7 cellular contexts compared by ENCODE assay signal in the genomic region with DNA sequence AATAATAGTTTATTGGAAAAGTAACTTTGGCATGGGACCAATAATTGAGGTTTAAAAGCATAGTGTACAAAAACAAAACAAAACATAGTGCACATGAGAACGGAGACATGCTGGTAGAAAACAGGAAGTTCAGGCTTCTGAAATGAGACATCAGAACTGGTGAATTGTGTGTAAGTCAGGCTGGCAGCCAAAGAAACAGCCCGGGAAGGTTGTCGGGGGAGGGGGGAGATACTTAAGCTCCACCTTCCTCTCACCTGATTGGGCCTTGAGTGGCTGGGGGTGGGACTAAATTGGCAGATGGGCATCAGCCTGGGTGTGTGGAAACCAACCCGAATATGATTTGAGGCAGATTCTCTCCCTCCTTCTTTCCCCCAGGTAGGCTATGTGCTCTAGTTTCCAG.
DNase-seq lines count a peak whose midpoint lies in the region; ATAC-seq and TF ChIP-seq lines count a peak whose summit lies in the region.

No MANE protein-coding gene starts in this region.

- H3K14ac ChIP-seq in neuronal stem cell (ENCODE audit: low read length) (no peak overlapping the region), mesenchymal stem cell (ENCODE audit: low read length in 2 of 2) (no peak overlapping the region)

- H2BK120ac ChIP-seq in neuronal stem cell (ENCODE audit: low read depth, low read length) (no peak overlapping the region), mesenchymal stem cell (ENCODE audit: low read depth, low read length) (no peak overlapping the region)

- H3K27ac ChIP-seq in neuronal stem cell (replicated peaks; ENCODE audit: low read length) (no peak overlapping the region), mesenchymal stem cell (ENCODE audit: low read length, poor library complexity, severe bottlenecking) (no peak overlapping the region)

- H3K4me2 ChIP-seq in neuronal stem cell (ENCODE audit: insufficient read depth, low read length, poor library complexity, severe bottlenecking), result no peak overlapping the region
- no peak overlapping the region for H3K4me2 ChIP-seq in mesenchymal stem cell (ENCODE audit: low read length, poor library complexity, severe bottlenecking)

- H3K4me3 ChIP-seq in epithelial cell of esophagus (ENCODE audit: low read length) (no peak overlapping the region), neuronal stem cell (ENCODE audit: low read length in 2 of 2) (no peak overlapping the region), mesenchymal stem cell (ENCODE audit: insufficient read depth in 1 of 2, low read depth in 1 of 2, low read length in 2 of 2) (no peak overlapping the region)

- H3K18ac ChIP-seq in neuronal stem cell (ENCODE audit: low read length) (no peak overlapping the region), mesenchymal stem cell (ENCODE audit: low read depth in 1 of 2, low read length in 2 of 2) (no peak overlapping the region)

- H3K23ac ChIP-seq in neuronal stem cell (ENCODE audit: low read depth, low read length, poor library complexity) (no peak overlapping the region), mesenchymal stem cell (ENCODE audit: low read length in 2 of 2) (no peak overlapping the region)

- H3K4me1 ChIP-seq in neuronal stem cell (ENCODE audit: control insufficient read depth in 2 of 2, insufficient read depth in 1 of 2, low read depth in 1 of 2, low read length in 2 of 2), result no peaks in the 10 kb centered on the region
- no peaks in the 10 kb centered on the region for H3K4me1 ChIP-seq in mesenchymal stem cell (ENCODE audit: control insufficient read depth, insufficient read depth, low read depth, low read length)

- H2BK5ac ChIP-seq in neuronal stem cell (ENCODE audit: low read length) (no peak overlapping the region), mesenchymal stem cell (ENCODE audit: low read depth, low read length, poor library complexity, severe bottlenecking) (no peak overlapping the region)

- H3K9ac ChIP-seq in neuronal stem cell (ENCODE audit: low read depth, low read length, poor library complexity), result no peak overlapping the region
- no peak overlapping the region for H3K9ac ChIP-seq in mesenchymal stem cell (ENCODE audit: low read length)

- TF ChIP-seq CTCF in epithelial cell of esophagus (IDR thresholded peaks at IDR 0.05; ENCODE audit: insufficient read depth, low read depth, low read length, missing control alignments), result no peak

- H4K91ac ChIP-seq in neuronal stem cell (ENCODE audit: low read depth, low read length, poor library complexity) (no peak overlapping the region), mesenchymal stem cell (ENCODE audit: low read length) (no peak overlapping the region)

- peak; percentile 89 for ATAC-seq in GM18511 (IDR thresholded peaks at IDR 0.05; ENCODE audit: unreplicated experiment)
- ATAC-seq in GM21576 (IDR thresholded peaks at IDR 0.05; ENCODE audit: unreplicated experiment), result peak; percentile 80

- H3K27me3 ChIP-seq in neuronal stem cell (ENCODE audit: control insufficient read depth in 3 of 3, insufficient read depth in 3 of 3, low read depth in 1 of 3, low read length in 3 of 3), result no peaks in the 10 kb centered on the region
- no peaks in the 10 kb centered on the region for H3K27me3 ChIP-seq in mesenchymal stem cell (ENCODE audit: control insufficient read depth in 1 of 2, insufficient read depth in 1 of 2, low read length in 2 of 2)

- H3K79me1 ChIP-seq in neuronal stem cell (ENCODE audit: low read depth, low read length), result no peaks in the 10 kb centered on the region
- H3K79me1 ChIP-seq in mesenchymal stem cell (replicated peaks; ENCODE audit: low read length, poor library complexity, severe bottlenecking), result no peaks in the 10 kb centered on the region

- no peak overlapping the region for H2BK12ac ChIP-seq in neuronal stem cell (ENCODE audit: low read length)
- no peak overlapping the region for H2BK12ac ChIP-seq in mesenchymal stem cell (ENCODE audit: low read length in 2 of 2)

- DNase-seq in NAMALWA (ENCODE audit: low spot score) (peak; percentile 94), epithelial cell of esophagus (ENCODE audit: low read depth) (peak; percentile 74), neuronal stem cell (ENCODE audit: low spot score) (no peak), NCI-H1092 (lab: John Stamatoyannopoulos, UW) (no peak), mesenchymal stem cell (no peak)

- H3K9me3 ChIP-seq in neuronal stem cell (replicated peaks in 1 of 2; ENCODE audit: control insufficient read depth in 2 of 2, insufficient read depth in 1 of 2, low read depth in 1 of 2, low read length in 2 of 2), result no peaks in the 10 kb centered on the region
- H3K9me3 ChIP-seq in mesenchymal stem cell (ENCODE audit: control insufficient read depth, low read length), result no peaks in the 10 kb centered on the region

- H3K4ac ChIP-seq in neuronal stem cell (ENCODE audit: low read length) (no peak overlapping the region), mesenchymal stem cell (ENCODE audit: low read depth in 1 of 2, low read length in 2 of 2) (no peak overlapping the region)

- H2AK5ac ChIP-seq in neuronal stem cell (ENCODE audit: low read depth, low read length) (no peak overlapping the region), mesenchymal stem cell (ENCODE audit: low read length, severe bottlenecking) (no peak overlapping the region)

- no peak overlapping the region for H2AFZ ChIP-seq in neuronal stem cell (ENCODE audit: low read length)
- no peak overlapping the region for H2AFZ ChIP-seq in mesenchymal stem cell (ENCODE audit: low read depth, low read length)

- WGBS in neuronal stem cell (ENCODE audit: extremely low coverage in 2 of 2, insufficient read length in 2 of 2, insufficient replicate concordance in 1 of 2), 2 donors, result no CpG with 5 or more reads among the region's 4 CpGs
- WGBS in mesenchymal stem cell, result 89% methylated on average over 3 of the region's 4 CpGs

- no peak overlapping the region for H4K8ac ChIP-seq in neuronal stem cell (ENCODE audit: low read depth, low read length)
- no peak overlapping the region for H4K8ac ChIP-seq in mesenchymal stem cell (ENCODE audit: low read length)

- H3K36me3 ChIP-seq in neuronal stem cell (replicated peaks in 1 of 2; ENCODE audit: control insufficient read depth in 2 of 2, insufficient read depth in 2 of 2, low read length in 2 of 2) (no peaks in the 10 kb centered on the region), mesenchymal stem cell (ENCODE audit: control insufficient read depth in 1 of 2, insufficient read depth in 2 of 2, low read depth in 1 of 2, low read length in 2 of 2) (no peaks in the 10 kb centered on the region)

- H2BK15ac ChIP-seq in neuronal stem cell (ENCODE audit: low read length) (no peak overlapping the region), mesenchymal stem cell (ENCODE audit: low read depth, poor library complexity, severe bottlenecking) (no peak overlapping the region)

Comparison
In these comparisons a context has a peak if more than half of its experiments do, and no peak if none do; other contexts are left out.
1. DNase-seq: peak in NAMALWA (single experiment) and epithelial cell of esophagus (single experiment); none in neuronal stem cell (single experiment), NCI-H1092 (single experiment) and mesenchymal stem cell (single experiment).